In genomic region chr11:27238811-27239210, GRCh38 we compare ENCODE assay signal across 16 cellular contexts.
DNase-seq lines count a peak whose midpoint lies in the region; ATAC-seq and TF ChIP-seq lines count a peak whose summit lies in the region.
"Had no signal": no experiment of that assay in that cellular context is flagged by ENCODE, and none has a peak within 500 bp of the region (broad histone marks: within the 10 kb centered on the region; RNA-seq: fewer than 3 reads in every experiment).

No MANE protein-coding gene starts in this region.

- H3K27ac ChIP-seq in right atrium auricular region, result peak overlapping the region in 1 of 2 donors; percentile 35
- H3K27ac ChIP-seq in Panc1 (ENCODE audit: low read length), result 0 out of 2 replicates have a peak overlapping the region, but pooled peaks have one; percentile 48
- H3K27ac ChIP-seq in mesenchymal stem cell (ENCODE audit: low read length, poor library complexity, severe bottlenecking), result no peak overlapping the region
- H3K27ac ChIP-seq: 22Rv1, BLaER1 had no signal

- in situ Hi-C loops in Panc1 (cut with HindIII; ENCODE audit: low pct_unique_long_range_greater_than_20kb, low sequenced_read_pairs), result no loop called here

- peak overlapping the region; percentile 20 for H3K9ac ChIP-seq in mesenchymal stem cell (ENCODE audit: low read length)
- H3K9ac ChIP-seq: BLaER1 had no signal

- ATAC-seq in Right ventricle myocardium superior (ENCODE audit: poor library complexity), result peak; percentile 36
- ATAC-seq in Panc1, result no peak
- ATAC-seq in sciatic nerve, result peak; percentile 50
- ATAC-seq in GM21390 (IDR thresholded peaks at IDR 0.05; ENCODE audit: unreplicated experiment), result no peak
- ATAC-seq: GM23338 had no signal

- intact Hi-C loops in Right ventricle myocardium superior (cut with DNase I), result no loop called here
- intact Hi-C loops in Panc1 (cut with micrococcal nuclease; ENCODE audit: unreplicated experiment), result no loop called here
- intact Hi-C loops in sciatic nerve (cut with DNase I), result no loop called here

- no peak overlapping the region for H3K14ac ChIP-seq in mesenchymal stem cell (ENCODE audit: low read length in 2 of 2)

- no peaks in the 10 kb centered on the region for H3K9me3 ChIP-seq in right atrium auricular region
- no peaks in the 10 kb centered on the region for H3K9me3 ChIP-seq in Panc1 (ENCODE audit: control insufficient read depth, insufficient read depth, low read depth, low read length)
- no peaks in the 10 kb centered on the region for H3K9me3 ChIP-seq in mesenchymal stem cell (ENCODE audit: control insufficient read depth, low read length)
- H3K9me3 ChIP-seq: BLaER1, Caco-2 had no signal

- no peak for TF ChIP-seq CTCF in right atrium auricular region (IDR thresholded peaks at IDR 0.05)
- TF ChIP-seq CTCF in Panc1 (IDR thresholded peaks at IDR 0.05), result no peak

- H3K4ac ChIP-seq in mesenchymal stem cell (ENCODE audit: low read depth in 1 of 2, low read length in 2 of 2), result no peak overlapping the region

- BruUV-seq in Panc1 (replicated peaks; lab: Mats Ljungman, UMichigan), result no TSS peak

- no peak overlapping the region for H2BK12ac ChIP-seq in mesenchymal stem cell (ENCODE audit: low read length in 2 of 2)

- H2BK15ac ChIP-seq in mesenchymal stem cell (ENCODE audit: low read depth, poor library complexity, severe bottlenecking), result no peak overlapping the region

- H2AFZ ChIP-seq in mesenchymal stem cell (ENCODE audit: low read depth, low read length), result no peak overlapping the region
- H2AFZ ChIP-seq: GM23338 had no signal

- DNase-seq in Right ventricle myocardium superior (no peak), right atrium auricular region (ENCODE audit: low spot score) (no peak), Panc1 (ENCODE audit: low read depth, low spot score) (no peak), mesenchymal stem cell (no peak), sciatic nerve (ENCODE audit: low spot score) (no peak), DMS153 treated with DMSO at 0.1 percent for 48 hours (lab: John Stamatoyannopoulos, UW; ENCODE audit: unreplicated experiment) (no peak)
- DNase-seq: AML-193; Caco-2; CD8-positive, alpha-beta memory T cell; DMS53; GF-D8; H7 had no signal

- H3K36me3 ChIP-seq in right atrium auricular region, result no peaks in the 10 kb centered on the region
- no peaks in the 10 kb centered on the region for H3K36me3 ChIP-seq in Panc1 (ENCODE audit: control insufficient read depth, insufficient read depth, low read length)
- no peaks in the 10 kb centered on the region for H3K36me3 ChIP-seq in mesenchymal stem cell (ENCODE audit: control insufficient read depth in 1 of 2, insufficient read depth in 2 of 2, low read depth in 1 of 2, low read length in 2 of 2)
- H3K36me3 ChIP-seq: BLaER1 had no signal

- no peak overlapping the region for H3K4me2 ChIP-seq in mesenchymal stem cell (ENCODE audit: low read length, poor library complexity, severe bottlenecking)
- H3K4me2 ChIP-seq: BLaER1, GM23338 had no signal

- no peak overlapping the region for H2AK5ac ChIP-seq in mesenchymal stem cell (ENCODE audit: low read length, severe bottlenecking)

- no peak overlapping the region for H4K8ac ChIP-seq in mesenchymal stem cell (ENCODE audit: low read length)

- H3K4me3 ChIP-seq in right atrium auricular region (no peak overlapping the region), Panc1 (ENCODE audit: low read depth in 2 of 2, low read length in 2 of 2) (no peak overlapping the region), mesenchymal stem cell (ENCODE audit: insufficient read depth in 1 of 2, low read depth in 1 of 2, low read length in 2 of 2) (no peak overlapping the region)
- H3K4me3 ChIP-seq: BLaER1, GM23338 had no signal

- POLR2A ChIA-PET in Panc1 (lab: Charles Lee), result interaction anchor here (0.6 kb wide), 1 partner anchor 10 kb away, joined by 5 read pairs; no protein-coding TSS in a partner anchor

- H2BK120ac ChIP-seq in mesenchymal stem cell (ENCODE audit: low read depth, low read length), result no peak overlapping the region

- H4K91ac ChIP-seq in mesenchymal stem cell (ENCODE audit: low read length), result no peak overlapping the region

- H3K23ac ChIP-seq in mesenchymal stem cell (ENCODE audit: low read length in 2 of 2), result no peak overlapping the region

- CTCF ChIA-PET in Panc1 (lab: Charles Lee), result no interaction called here

- no peaks in the 10 kb centered on the region for H3K79me1 ChIP-seq in mesenchymal stem cell (replicated peaks; ENCODE audit: low read length, poor library complexity, severe bottlenecking)

- no peak overlapping the region for H3K18ac ChIP-seq in mesenchymal stem cell (ENCODE audit: low read depth in 1 of 2, low read length in 2 of 2)

- H2BK5ac ChIP-seq in mesenchymal stem cell (ENCODE audit: low read depth, low read length, poor library complexity, severe bottlenecking), result no peak overlapping the region

- no peaks in the 10 kb centered on the region for H3K27me3 ChIP-seq in right atrium auricular region
- H3K27me3 ChIP-seq in Panc1 (ENCODE audit: control insufficient read depth, insufficient read depth, low read length), result no peaks in the 10 kb centered on the region
- no peaks in the 10 kb centered on the region for H3K27me3 ChIP-seq in mesenchymal stem cell (ENCODE audit: control insufficient read depth in 1 of 2, insufficient read depth in 1 of 2, low read length in 2 of 2)
- H3K27me3 ChIP-seq: BLaER1 had no signal

- H3K4me1 ChIP-seq in right atrium auricular region (peaks cover 0 to 5% of the 10 kb centered on the region in 2 donors), Panc1 (ENCODE audit: control insufficient read depth, insufficient read depth, low read length) (peaks cover 16% of the 10 kb centered on the region), mesenchymal stem cell (ENCODE audit: control insufficient read depth, insufficient read depth, low read depth, low read length) (peaks cover 8% of the 10 kb centered on the region)
- H3K4me1 ChIP-seq: BLaER1 had no signal

Comparison
In these comparisons a context has a peak if more than half of its experiments do, and no peak if none do; other contexts are left out.
1. ATAC-seq: peak in Right ventricle myocardium superior (single experiment) and sciatic nerve (single experiment); none in Panc1 (single experiment) and GM21390 (single experiment).